ENCODE assay signal across 8 cellular contexts in the genomic region with DNA sequence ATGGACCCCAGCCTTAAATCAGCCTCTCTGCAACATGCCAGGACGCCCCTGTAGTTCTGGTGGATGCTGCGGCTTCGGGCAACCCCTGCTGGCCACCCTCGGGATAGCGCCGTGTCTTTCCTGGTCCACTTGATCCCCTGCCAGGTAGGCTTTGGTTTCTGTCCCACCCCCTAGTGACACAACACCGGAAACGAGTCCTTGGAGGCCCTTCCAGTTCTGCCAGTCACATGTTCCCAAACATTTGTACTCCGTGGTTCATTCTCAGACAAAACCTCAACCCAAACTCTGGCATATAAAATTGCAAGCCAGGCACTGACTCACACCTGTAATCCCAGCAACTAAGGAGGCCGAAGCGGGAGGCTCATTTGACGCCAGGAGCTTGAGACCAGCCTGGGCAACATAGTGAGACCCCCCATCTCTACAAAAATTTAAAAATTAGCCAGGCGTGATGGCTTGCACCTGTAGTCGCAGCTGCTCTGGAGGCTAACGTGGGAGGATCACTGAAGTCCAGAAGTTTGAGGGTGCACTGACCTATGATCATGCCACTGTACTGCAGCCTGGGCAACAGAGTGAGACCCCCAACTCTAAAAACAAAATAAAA. TPM values are rescaled to one million over a fixed set of nuclear protein-coding genes. Genes with fewer than 3 reads are reported as not detected.
DNase-seq lines count a peak whose midpoint lies in the region; ATAC-seq and TF ChIP-seq lines count a peak whose summit lies in the region.

No MANE protein-coding gene starts in this region.

- H3K9me3 ChIP-seq in OCI-LY7 (ENCODE audit: low read length) = no peaks in the 10 kb centered on the region

- TF ChIP-seq CTCF in OCI-LY7 (conservative IDR thresholded peaks at IDR 0.05; ENCODE audit: low read length) (peak; percentile 91), fibroblast of mammary gland (conservative IDR thresholded peaks at IDR 0.05; ENCODE audit: control insufficient read depth, insufficient read depth, low read depth, low read length) (peak; percentile 88), neural crest cell (conservative IDR thresholded peaks at IDR 0.05) (peak; percentile 76)

- peak overlapping the region; percentile 35 for H3K27ac Mint-ChIP-seq in activated T-cell treated with anti-CD3 and anti-CD28 coated beads, Interleukin-2, amount 50 U/mL, for 72 hours
- H3K27ac Mint-ChIP-seq in neural crest cell (ENCODE audit: unreplicated experiment) = peak overlapping the region; percentile 19

- H3K4me1 Mint-ChIP-seq in activated T-cell treated with anti-CD3 and anti-CD28 coated beads, Interleukin-2, amount 50 U/mL, for 72 hours (ENCODE audit: low read depth) = peaks cover 21% of the 10 kb centered on the region
- H3K4me1 Mint-ChIP-seq in neural crest cell = peaks cover 14% of the 10 kb centered on the region

- no peaks in the 10 kb centered on the region for H3K79me2 ChIP-seq in OCI-LY7 (ENCODE audit: insufficient read depth, low read depth, low read length)

- BruUV-seq in OCI-LY7 (replicated peaks; lab: Mats Ljungman, UMichigan) = no TSS peak

- H3K9me3 Mint-ChIP-seq in activated T-cell treated with anti-CD3 and anti-CD28 coated beads, Interleukin-2, amount 50 U/mL, for 72 hours = no peaks in the 10 kb centered on the region
- H3K9me3 Mint-ChIP-seq in neural crest cell = no peaks in the 10 kb centered on the region

- H4K20me1 ChIP-seq in OCI-LY7 (ENCODE audit: insufficient read depth, low read length) = no peaks in the 10 kb centered on the region

- H3K36me3 ChIP-seq in OCI-LY7 (ENCODE audit: insufficient read depth, low read length) = peaks cover 90% of the 10 kb centered on the region

- peak overlapping the region; percentile 88 for H3K27ac ChIP-seq in OCI-LY7 (ENCODE audit: low read depth, low read length, poor library complexity, severe bottlenecking)

- ATAC-seq in activated T-cell treated with anti-CD3 and anti-CD28 coated beads, Interleukin-2, amount 50 U/mL, for 72 hours (replicated peaks in 1 of 2) = peak; percentile 81
- no peak for ATAC-seq in HG03565 (IDR thresholded peaks at IDR 0.05; ENCODE audit: unreplicated experiment)

- H3K4me1 ChIP-seq in OCI-LY7 (ENCODE audit: insufficient read depth, low read length, poor library complexity, severe bottlenecking) = peaks cover 75% of the 10 kb centered on the region

- H3K4me3 ChIP-seq in OCI-LY7 (ENCODE audit: low read depth, low read length, poor library complexity, severe bottlenecking) (no peak overlapping the region), fibroblast of mammary gland (ENCODE audit: control insufficient read depth, low read depth, low read length) (no peak overlapping the region)

- no peak overlapping the region for H2AFZ ChIP-seq in OCI-LY7 (ENCODE audit: low read length)

- no peaks in the 10 kb centered on the region for H3K27me3 Mint-ChIP-seq in activated T-cell treated with anti-CD3 and anti-CD28 coated beads, Interleukin-2, amount 50 U/mL, for 72 hours (ENCODE audit: low read depth)
- peaks cover 20% of the 10 kb centered on the region for H3K27me3 Mint-ChIP-seq in neural crest cell (ENCODE audit: low read depth)

- no peak overlapping the region for H3K4me3 Mint-ChIP-seq in activated T-cell treated with anti-CD3 and anti-CD28 coated beads, Interleukin-2, amount 50 U/mL, for 72 hours
- H3K4me3 Mint-ChIP-seq in neural crest cell = no peak overlapping the region

- H3K36me3 Mint-ChIP-seq in activated T-cell treated with anti-CD3 and anti-CD28 coated beads, Interleukin-2, amount 50 U/mL, for 72 hours (ENCODE audit: insufficient read depth in 2 of 2) = no peaks in the 10 kb centered on the region
- no peaks in the 10 kb centered on the region for H3K36me3 Mint-ChIP-seq in neural crest cell (ENCODE audit: low read depth)

- CTCF ChIA-PET in OCI-LY7 (lab: Charles Lee; ENCODE audit: unreplicated experiment) = interaction anchor here (1.4 to 2.9 kb wide), 3 partner anchors 28 to 50 kb away, joined by 5 to 8 read pairs (median 6); no protein-coding TSS in a partner anchor

- no peaks in the 10 kb centered on the region for H3K9me2 ChIP-seq in OCI-LY7 (ENCODE audit: insufficient read depth, low read length)

- intact Hi-C loops in OCI-LY7 (cut with micrococcal nuclease; ENCODE audit: unreplicated experiment) = loop anchor here (1.0 to 2.0 kb wide), 6 partner anchors 24 to 105 kb away; partner anchors contain the start of gene RASAL1

- peak overlapping the region; percentile 43 for H3K4me2 ChIP-seq in OCI-LY7 (ENCODE audit: low read length)

- POLR2A ChIA-PET in OCI-LY7 (lab: Charles Lee) = interaction anchor here (0.7 to 1.5 kb wide), 4 partner anchors 28 to 74 kb away, joined by 3 to 9 read pairs (median 4); no protein-coding TSS in a partner anchor

- DNase-seq in GM04504 (ENCODE audit: low read depth) = peak; percentile 66
- peak; percentile 93 for DNase-seq in HT-29 (ENCODE audit: low spot score)
- peak; percentile 82 for DNase-seq in OCI-LY7 (ENCODE audit: low spot score)
- peak; percentile 72 to 80 for DNase-seq in activated T-cell treated with anti-CD3 and anti-CD28 coated beads, Interleukin-2, amount 50 U/mL, for 72 hours
- peak; percentile 90 for DNase-seq in fibroblast of mammary gland (ENCODE audit: low read depth)
- DNase-seq in neural crest cell (ENCODE audit: low read depth, low spot score) = peak; percentile 70
- DNase-seq in superior temporal gyrus (ENCODE audit: extremely low spot score) = peak; percentile 88

RNA-seq across cellular contexts. Expression of gene RASAL1, which starts 37.0 kb away (rescaled TPM):
- total RNA-seq in HT-29 (2014; rRNA removed; shearing (Covaris generic)) = 0.33 and 2.1 TPM in 2 replicates
- total RNA-seq in OCI-LY7 (2014; rRNA removed; shearing (Covaris generic)) = 69.1 and 89.1 TPM in 2 replicates
- 67.5 and 74.4 TPM in 2 replicates for total RNA-seq in OCI-LY7 (2022)
- total RNA-seq in activated T-cell treated with anti-CD3 and anti-CD28 coated beads, Interleukin-2, amount 50 U/mL, for 72 hours = 10 to 100 TPM in 1 of 2 donors, 1 to 10 TPM in 1; 6.7 to 13.4 TPM
- total RNA-seq in neural crest cell = not detected in 2 replicates

RNA-seq across cellular contexts. Expression of gene DTX1, which starts 42.0 kb away (rescaled TPM):
- not detected in 2 replicates for total RNA-seq in HT-29 (2014; rRNA removed; shearing (Covaris generic))
- total RNA-seq in OCI-LY7 (2014; rRNA removed; shearing (Covaris generic)) = 263 and 293 TPM in 2 replicates
- total RNA-seq in OCI-LY7 (2022) = 510 and 535 TPM in 2 replicates
- total RNA-seq in activated T-cell treated with anti-CD3 and anti-CD28 coated beads, Interleukin-2, amount 50 U/mL, for 72 hours = 10 to 100 TPM; 17.6 to 18.0 TPM
- 8.1 and 8.4 TPM in 2 replicates for total RNA-seq in neural crest cell

RNA-seq across cellular contexts. Expression of gene CFAP73, which starts 51.0 kb away (rescaled TPM):
- total RNA-seq in HT-29 (2014; rRNA removed; shearing (Covaris generic)) = 0.61 and 0.78 TPM in 2 replicates
- total RNA-seq in OCI-LY7 (2014; rRNA removed; shearing (Covaris generic)) = 14.0 and 26.9 TPM in 2 replicates
- total RNA-seq in OCI-LY7 (2022) = 37.4 and 39.2 TPM in 2 replicates
- 1 to 10 TPM; 2.0 to 2.1 TPM for total RNA-seq in activated T-cell treated with anti-CD3 and anti-CD28 coated beads, Interleukin-2, amount 50 U/mL, for 72 hours
- not detected in 2 replicates for total RNA-seq in neural crest cell

Comparison
In these comparisons a context has a peak if more than half of its experiments do, and no peak if none do; other contexts are left out.
1. RNA of gene RASAL1, which starts 37.0 kb away (total RNA-seq): 67.5 to 89.1 TPM in OCI-LY7; 6.7 to 13.4 TPM in activated T-cell treated with anti-CD3 and anti-CD28 coated beads, Interleukin-2, amount 50 U/mL, for 72 hours, 0.33 to 2.1 TPM in HT-29 and not detected in neural crest cell; every median in the first group is over 4 times any median in the second.
2. RNA of gene DTX1, which starts 42.0 kb away (total RNA-seq): 263 to 535 TPM in OCI-LY7; 17.6 to 18.0 TPM in activated T-cell treated with anti-CD3 and anti-CD28 coated beads, Interleukin-2, amount 50 U/mL, for 72 hours, 8.1 to 8.4 TPM in neural crest cell and not detected in HT-29; every median in the first group is over 10 times any median in the second.
3. Peak in every context shown above with its lines, with median percentiles within 50 percentile points of each other: DNase-seq and CTCF ChIP-seq.